ENCODE assay signal across 10 cellular contexts in genomic region chr17:48909796-48910195, GRCh38. TPM values are rescaled to one million over a fixed set of nuclear protein-coding genes. Genes with fewer than 3 reads are reported as not detected.
DNase-seq lines count a peak whose midpoint lies in the region; ATAC-seq, FAIRE-seq and TF ChIP-seq lines count a peak whose summit lies in the region.
"Had no signal": no experiment of that assay in that cellular context is flagged by ENCODE, and none has a peak within 500 bp of the region (broad histone marks: within the 10 kb centered on the region; RNA-seq: fewer than 3 reads in every experiment).

No MANE protein-coding gene starts in this region.

- H3K4me3 ChIP-seq in GM12865 (ENCODE audit: low read depth, low read length) (peak overlapping the region; percentile 99), SK-N-MC (peak overlapping the region; percentile 97), rectal smooth muscle tissue (ENCODE audit: low read length) (peak overlapping the region; percentile 86), small intestine (ENCODE audit: low read depth in 1 of 2, low read length in 2 of 2) (peak overlapping the region in 1 of 2 donors; percentile 86)

- peak overlapping the region; percentile 81 for H3K9ac ChIP-seq in SK-N-MC (ENCODE audit: insufficient read length)
- no peak overlapping the region for H3K9ac ChIP-seq in rectal smooth muscle tissue (ENCODE audit: low read length)

- H3K27ac ChIP-seq in SK-N-MC (no peak overlapping the region), rectal smooth muscle tissue (ENCODE audit: low read depth, low read length) (no peak overlapping the region), small intestine (ENCODE audit: low read depth in 1 of 2, low read length in 1 of 2) (no peak overlapping the region)

- WGBS in small intestine, 3 donors, result 38 to 47% (median 45%) methylated on average over 4 of the region's 4 CpGs

- H3K9me3 ChIP-seq in SK-N-MC (ENCODE audit: low read depth, low read length) (no peaks in the 10 kb centered on the region), small intestine (ENCODE audit: control insufficient read depth, low read depth) (no peaks in the 10 kb centered on the region)

- H3K27me3 ChIP-seq in rectal smooth muscle tissue (ENCODE audit: control insufficient read depth, insufficient read depth, low read length), result no peaks in the 10 kb centered on the region
- no peaks in the 10 kb centered on the region for H3K27me3 ChIP-seq in small intestine (ENCODE audit: control insufficient read depth in 2 of 2, insufficient read depth in 2 of 2, low read length in 2 of 2)

- H3K4me1 ChIP-seq in rectal smooth muscle tissue (ENCODE audit: control insufficient read depth, insufficient read depth, low read length) (peaks cover 11% of the 10 kb centered on the region), small intestine (ENCODE audit: control insufficient read depth in 2 of 2, insufficient read depth in 1 of 2, low read depth in 1 of 2, low read length in 1 of 2) (peaks cover 2 to 13% of the 10 kb centered on the region in 2 donors)

- DNase-seq in GM12865 (ENCODE audit: low read depth) (peak; percentile 63), SK-N-MC (ENCODE audit: low read depth, low spot score) (no peak), erythroblast (lab: John Stamatoyannopoulos, UW) (peak; percentile 19 to 28), frontal cortex (ENCODE audit: low spot score in 2 of 2) (no peak), small intestine (no peak)
- DNase-seq: H7 had no signal

- peaks cover 53% of the 10 kb centered on the region for H3K36me3 ChIP-seq in SK-N-MC (ENCODE audit: insufficient read depth, low read length)
- peaks cover 8% of the 10 kb centered on the region for H3K36me3 ChIP-seq in rectal smooth muscle tissue (ENCODE audit: control insufficient read depth, insufficient read depth, low read length)
- peaks cover 4 to 5% of the 10 kb centered on the region in 2 donors for H3K36me3 ChIP-seq in small intestine (ENCODE audit: control insufficient read depth in 2 of 2, insufficient read depth in 2 of 2, low read length in 2 of 2)

- no peak for TF ChIP-seq POLR2A in erythroblast (IDR thresholded peaks at IDR 0.05; ENCODE audit: low read length)

- FAIRE-seq in frontal cortex (lab: Jason Lieb, UNC), result no peak
- no peak for FAIRE-seq in small intestine (lab: Jason Lieb, UNC)

- no peak for TF ChIP-seq CTCF in GM12865 (IDR thresholded peaks at IDR 0.05; ENCODE audit: insufficient read depth, low read depth, low read length, missing control alignments)

- no peak for ATAC-seq in GM18867 (IDR thresholded peaks at IDR 0.05; ENCODE audit: unreplicated experiment)
- ATAC-seq in HG03159 (IDR thresholded peaks at IDR 0.05; ENCODE audit: unreplicated experiment), result no peak

RNA-seq across cellular contexts. Expression of gene UBE2Z, which starts 1.6 kb away (rescaled TPM):
- total RNA-seq in frontal cortex, result 52.2 TPM
- polyA plus RNA-seq in small intestine, result 10 to 100 TPM; 39.1 to 45.5 (median 41.9) TPM

RNA-seq across cellular contexts. Expression of gene ATP5MC1, which starts 17.2 kb away (rescaled TPM):
- total RNA-seq in frontal cortex, result 29.3 TPM
- 100 to 1,000 TPM; 376 to 579 (median 500) TPM for polyA plus RNA-seq in small intestine

RNA-seq across cellular contexts. Expression of gene SNF8, which starts 34.8 kb away (rescaled TPM):
- total RNA-seq in frontal cortex, result 43.6 TPM
- polyA plus RNA-seq in small intestine, result 100 to 1,000 TPM; 144 to 159 (median 159) TPM

RNA-seq across cellular contexts. Expression of gene GIP, which starts 58.6 kb away (rescaled TPM):
- not detected for total RNA-seq in frontal cortex
- 100 to 1,000 TPM in 1 of 3 donors, 10 to 100 TPM in 2; 40.0 to 167 (median 65.1) TPM for polyA plus RNA-seq in small intestine
- total RNA-seq: T-helper 1 cell treated with Interleukin-12 subunit alpha and Interleukin-12 subunit beta and Interleukin-4 antibody, amounts not matched to agents 30 ng/mL and 1 ng/mL, for 36 hours had no signal

Comparison
In these comparisons a context has a peak if more than half of its experiments do, and no peak if none do; other contexts are left out.
1. DNase-seq: peak in GM12865 (single experiment) and erythroblast (2 of 2); none in SK-N-MC (single experiment), frontal cortex (0 of 2) and small intestine (single experiment).